ENCODE assay signal across 18 cellular contexts in genomic region chr11:1074244-1075221, GRCh38. TPM values are rescaled to one million over a fixed set of nuclear protein-coding genes. Genes with fewer than 3 reads are reported as not detected.
DNase-seq lines count a peak whose midpoint lies in the region; ATAC-seq, FAIRE-seq and TF ChIP-seq lines count a peak whose summit lies in the region.
"Had no signal": no experiment of that assay in that cellular context is flagged by ENCODE, and none has a peak within 500 bp of the region (broad histone marks: within the 10 kb centered on the region; RNA-seq: fewer than 3 reads in every experiment).

Gene MUC2, plus strand, starts transcription at chr11:1074874.

- no peak within 1 kb of the TSS for H3K4me3 Mint-ChIP-seq in H9
- no peak within 1 kb of the TSS for H3K4me3 Mint-ChIP-seq in natural killer cell

- no peak within 1 kb of the TSS for H2AK5ac ChIP-seq in H9 (ENCODE audit: insufficient read length, low read length)

- H3K9me3 ChIP-seq in A549 (no peaks in the 10 kb centered on the region), H9 (ENCODE audit: control insufficient read depth, low read depth, low read length) (no peaks in the 10 kb centered on the region)
- H3K9me3 ChIP-seq: BE2C had no signal

- H4K5ac ChIP-seq in H9 (ENCODE audit: insufficient read length, low read depth, low read length) = no peak within 1 kb of the TSS

- no peaks in the 10 kb centered on the region for H3K36me3 Mint-ChIP-seq in H9 (ENCODE audit: insufficient read depth in 1 of 3, low read depth in 3 of 3)
- H3K36me3 Mint-ChIP-seq in natural killer cell = no peaks in the 10 kb centered on the region

- H2BK120ac ChIP-seq in H9 (ENCODE audit: low read depth, low read length, poor library complexity, severe bottlenecking) = no peak within 1 kb of the TSS

- TF ChIP-seq CTCF in A549 (IDR thresholded peaks at IDR 0.05) (no peak), H9 (conservative IDR thresholded peaks at IDR 0.05) (no peak), dorsolateral prefrontal cortex (IDR thresholded peaks at IDR 0.05 in 54 of 56, conservative IDR thresholded peaks at IDR 0.05 in 2 of 56; ENCODE audit: low read depth in 1 of 56, partially characterized antibody in 56 of 56) (no peak), natural killer cell (IDR thresholded peaks at IDR 0.05) (no peak)

- peaks cover 2 to 3% of the 10 kb centered on the region in 2 experiments; a peak in 2 of 5 replicates for H3K9me3 Mint-ChIP-seq in H9
- no peaks in the 10 kb centered on the region for H3K9me3 Mint-ChIP-seq in natural killer cell

- no peak for TF ChIP-seq EP300 in A549 (IDR thresholded peaks at IDR 0.05)

- no peak within 1 kb of the TSS for H3K56ac ChIP-seq in H9 (ENCODE audit: insufficient read length, low read depth, low read length)

- H3K27me3 ChIP-seq in H9 (ENCODE audit: insufficient read depth, low read length) = no peaks in the 10 kb centered on the region
- peaks cover 0 to 7% (median 0%) of the 10 kb centered on the region in 45 donors for H3K27me3 ChIP-seq in dorsolateral prefrontal cortex

- H2AFZ ChIP-seq in H9 (ENCODE audit: low read length) = no peak within 1 kb of the TSS

- no peak within 1 kb of the TSS for H2BK20ac ChIP-seq in H9 (ENCODE audit: low read depth, low read length, poor library complexity, severe bottlenecking)

- ATAC-seq in A549 (no peak), natural killer cell (no peak), GM18520 (IDR thresholded peaks at IDR 0.05; ENCODE audit: unreplicated experiment) (no peak), HG03442 (IDR thresholded peaks at IDR 0.05; ENCODE audit: unreplicated experiment) (no peak), HG02588 (IDR thresholded peaks at IDR 0.05; ENCODE audit: unreplicated experiment) (no peak)

- no peak for TF ChIP-seq POLR2A in A549 (IDR thresholded peaks at IDR 0.05; ENCODE audit: low read length)

- peaks cover 3 to 5% of the 10 kb centered on the region in 2 experiments; a peak in 3 of 4 replicates for H3K4me1 Mint-ChIP-seq in H9
- H3K4me1 Mint-ChIP-seq in natural killer cell = no peaks in the 10 kb centered on the region

- H2BK5ac ChIP-seq in H9 (ENCODE audit: insufficient read length, low read length) = no peak within 1 kb of the TSS

- WGBS in A549 (ENCODE audit: missing lambda C conversion rate) = 91% methylated on average over 12 of the region's 32 CpGs
- no CpG with 5 or more reads among the region's 32 CpGs for WGBS in H9 (ENCODE audit: extremely low coverage, insufficient read length, low lambda C conversion rate)

- no peaks in the 10 kb centered on the region for H3K79me2 ChIP-seq in H9 (ENCODE audit: insufficient read depth, low read length)

- H3K4ac ChIP-seq in H9 (ENCODE audit: low read depth, low read length) = no peak within 1 kb of the TSS

- no peaks in the 10 kb centered on the region for H3K23me2 ChIP-seq in H9 (ENCODE audit: insufficient read length, low read depth, low read length, poor library complexity, severe bottlenecking)

- CTCF ChIA-PET in A549 (lab: Yijun Ruan, JAX) = interaction anchor here (0.5 to 1.9 kb wide), 4 partner anchors 24 to 260 kb away, joined by 3 to 6 read pairs (median 3); no protein-coding TSS in a partner anchor

- H3K23ac ChIP-seq in H9 (ENCODE audit: insufficient read length, low read depth, low read length) = no peak within 1 kb of the TSS

- POLR2A ChIA-PET in A549 (lab: Yijun Ruan, JAX) = interaction anchor here (0.6 kb wide), 1 partner anchor 218 kb away, joined by 5 read pairs; no protein-coding TSS in a partner anchor

- H3K79me1 ChIP-seq in H9 (ENCODE audit: insufficient read depth, low read depth, low read length, poor library complexity, severe bottlenecking) = no peaks in the 10 kb centered on the region

- no peak within 1 kb of the TSS for H3T11ph ChIP-seq in H9 (ENCODE audit: low read length)

- H3K27ac Mint-ChIP-seq in H9 (peak within 1 kb of the TSS; percentile 44 to 77 (median 70); a peak in 4 of 7 replicates), natural killer cell (no peak within 1 kb of the TSS)

- H3K4me2 ChIP-seq in A549 (peak within 1 kb of the TSS; percentile 49), H9 (ENCODE audit: insufficient read depth, insufficient read length, low read length) (no peak within 1 kb of the TSS)

- no peak within 1 kb of the TSS for H3K9ac ChIP-seq in H9 (ENCODE audit: extremely low read depth, insufficient read length, low read length)

- H4K20me1 ChIP-seq in H9 (ENCODE audit: control insufficient read depth, insufficient read depth, insufficient read length) = no peaks in the 10 kb centered on the region

- H3K4me3 ChIP-seq in A549 (no peak within 1 kb of the TSS), dorsolateral prefrontal cortex (no peak within 1 kb of the TSS)
- H3K4me3 ChIP-seq: lung had no signal

- peaks cover 36% of the 10 kb centered on the region for H3K4me1 ChIP-seq in A549
- H3K4me1 ChIP-seq in H9 (ENCODE audit: insufficient read depth, low read length) = no peaks in the 10 kb centered on the region
- H3K4me1 ChIP-seq: BE2C had no signal

- H2BK12ac ChIP-seq in H9 (ENCODE audit: insufficient read length, low read depth, low read length) = no peak within 1 kb of the TSS

- H3K27me3 Mint-ChIP-seq in H9 (ENCODE audit: low read depth) (peaks cover 2% of the 10 kb centered on the region), natural killer cell (ENCODE audit: low read depth in 2 of 2) (peaks cover 0 to 5% of the 10 kb centered on the region in 2 donors)

- peak within 1 kb of the TSS; percentile 76 to 92 for H3K27ac ChIP-seq in A549
- H3K27ac ChIP-seq in H9 (ENCODE audit: insufficient read length, low read depth, low read length) = no peak within 1 kb of the TSS
- no peak within 1 kb of the TSS for H3K27ac ChIP-seq in dorsolateral prefrontal cortex

- DNase-seq in A549 (ENCODE audit: low read depth in 1 of 2, low spot score in 1 of 2) (no peak), H9 (no peak), dorsolateral prefrontal cortex (peak in 6 of 10 donors; percentile 18 to 38 (median 32)), natural killer cell (peak; percentile 7), SK-N-DZ (ENCODE audit: low spot score) (no peak)
- DNase-seq: activated T-cell treated with anti-CD3 and anti-CD28 coated beads for 4 hours, amygdala, BE2C, Karpas-422, NCI-H1417 treated with DMSO at 0.1 percent for 48 hours, NCI-H446 treated with DMSO at 0.1 percent for 48 hours, occipital lobe had no signal

- no peak within 1 kb of the TSS for H4K91ac ChIP-seq in H9 (ENCODE audit: insufficient read length, low read depth, low read length)

- intact Hi-C loops in dorsolateral prefrontal cortex (cut with DNase I) = no loop called here
- intact Hi-C loops in natural killer cell (cut with micrococcal nuclease) = no loop called here

- no peak within 1 kb of the TSS for H3K18ac ChIP-seq in H9 (ENCODE audit: insufficient read length, low read depth, low read length)

- no peak within 1 kb of the TSS for H4K8ac ChIP-seq in H9 (replicated peaks; ENCODE audit: insufficient read length, low read depth, low read length)

- no peak for TF ChIP-seq RAD21 in A549 (conservative IDR thresholded peaks at IDR 0.05 in 1 of 2, IDR thresholded peaks at IDR 0.05 in 1 of 2)

- no peak within 1 kb of the TSS; the same call in 1 of the 2 replicates for H3K14ac ChIP-seq in H9 (ENCODE audit: insufficient read depth, low read length)

- FAIRE-seq in A549 (lab: Jason Lieb, UNC) = no peak
- FAIRE-seq: colon, H54 had no signal

- no peak within 1 kb of the TSS for H2BK15ac ChIP-seq in H9 (ENCODE audit: low read depth, low read length)

TF ChIP-seq in A549, 52 proteins besides CTCF, POLR2A, EP300 and RAD21 (continues in another document):
- TF ChIP-seq CBX2 (IDR thresholded peaks at IDR 0.05; ENCODE audit: borderline replicate concordance, low read depth) (no peak), FOSB (CRISPR knock-in tag; IDR thresholded peaks at IDR 0.05) (no peak), POLR2AphosphoS2 (conservative IDR thresholded peaks at IDR 0.05; ENCODE audit: low read length) (no peak), KDM1A (IDR thresholded peaks at IDR 0.05; ENCODE audit: low read depth) (no peak), TFCP2L1 (CRISPR knock-in tag; IDR thresholded peaks at IDR 0.05) (no peak), CHD4 (IDR thresholded peaks at IDR 0.05; ENCODE audit: borderline replicate concordance) (no peak), MAFK (IDR thresholded peaks at IDR 0.05; ENCODE audit: partially characterized antibody) (no peak), NR3C1 (IDR thresholded peaks at IDR 0.05) (no peak), BHLHE40 (IDR thresholded peaks at IDR 0.05; ENCODE audit: low read depth, low read length) (no peak), KDM5A (IDR thresholded peaks at IDR 0.05) (no peak)
- TF ChIP-seq, protein P1, sequence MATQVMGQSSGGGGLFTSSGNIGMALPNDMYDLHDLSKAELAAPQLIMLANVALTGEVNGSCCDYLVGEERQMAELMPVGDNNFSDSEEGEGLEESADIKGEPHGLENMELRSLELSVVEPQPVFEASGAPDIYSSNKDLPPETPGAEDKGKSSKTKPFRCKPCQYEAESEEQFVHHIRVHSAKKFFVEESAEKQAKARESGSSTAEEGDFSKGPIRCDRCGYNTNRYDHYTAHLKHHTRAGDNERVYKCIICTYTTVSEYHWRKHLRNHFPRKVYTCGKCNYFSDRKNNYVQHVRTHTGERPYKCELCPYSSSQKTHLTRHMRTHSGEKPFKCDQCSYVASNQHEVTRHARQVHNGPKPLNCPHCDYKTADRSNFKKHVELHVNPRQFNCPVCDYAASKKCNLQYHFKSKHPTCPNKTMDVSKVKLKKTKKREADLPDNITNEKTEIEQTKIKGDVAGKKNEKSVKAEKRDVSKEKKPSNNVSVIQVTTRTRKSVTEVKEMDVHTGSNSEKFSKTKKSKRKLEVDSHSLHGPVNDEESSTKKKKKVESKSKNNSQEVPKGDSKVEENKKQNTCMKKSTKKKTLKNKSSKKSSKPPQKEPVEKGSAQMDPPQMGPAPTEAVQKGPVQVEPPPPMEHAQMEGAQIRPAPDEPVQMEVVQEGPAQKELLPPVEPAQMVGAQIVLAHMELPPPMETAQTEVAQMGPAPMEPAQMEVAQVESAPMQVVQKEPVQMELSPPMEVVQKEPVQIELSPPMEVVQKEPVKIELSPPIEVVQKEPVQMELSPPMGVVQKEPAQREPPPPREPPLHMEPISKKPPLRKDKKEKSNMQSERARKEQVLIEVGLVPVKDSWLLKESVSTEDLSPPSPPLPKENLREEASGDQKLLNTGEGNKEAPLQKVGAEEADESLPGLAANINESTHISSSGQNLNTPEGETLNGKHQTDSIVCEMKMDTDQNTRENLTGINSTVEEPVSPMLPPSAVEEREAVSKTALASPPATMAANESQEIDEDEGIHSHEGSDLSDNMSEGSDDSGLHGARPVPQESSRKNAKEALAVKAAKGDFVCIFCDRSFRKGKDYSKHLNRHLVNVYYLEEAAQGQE (IDR thresholded peaks at IDR 0.05) = no peak

RNA-seq across cellular contexts. Expression of gene MUC2, which starts in this region (rescaled TPM):
- polyA plus RNA-seq in A549 (2011; rRNA removed) (0.01 and 0.04 TPM in 2 replicates), A549 (2017; fragmentation: RNase III; extraction: RNeasy Plus Mini Kit Qiagen cat#74134 plus additional on column Dnase treatment) (0.03 TPM in 3 replicates)
- polyA plus RNA-seq in A549 (2012; cell fraction: cytosol; rRNA removed) = 0.01 TPM in 2 replicates
- 0.29 and 0.90 TPM in 2 replicates for polyA plus RNA-seq in A549 (2012; cell fraction: nucleus; rRNA removed)
- 0.04 and 0.05 TPM in 2 replicates for polyA minus RNA-seq in A549 (2011; rRNA and poly(A)+ RNA removed)
- total RNA-seq in H9 (2021) (not detected in 2 replicates), dorsolateral prefrontal cortex (under 1 TPM in 1 of 120 experiments, not detected in 119; 0.07 TPM), natural killer cell (not detected)
- not detected in 2 replicates for polyA plus RNA-seq in SK-N-DZ (2014; cell fraction: cytosol; rRNA removed)
- polyA plus RNA-seq in SK-N-DZ (2014; cell fraction: nucleus; rRNA removed) = not detected in 2 replicates
- total RNA-seq: occipital lobe had no signal

Comparison
In these comparisons a context has a peak if more than half of its experiments do, and no peak if none do; other contexts are left out.
1. Peak in DNase-seq in dorsolateral prefrontal cortex; RNA of the gene not detected or under 1 TPM.
2. Peak in DNase-seq in natural killer cell; RNA of the gene not detected or under 1 TPM.
3. H3K27ac ChIP-seq: peak in A549 (2 of 2); none in H9 (single experiment) and dorsolateral prefrontal cortex (0 of 59).
4. H3K27ac Mint-ChIP-seq: peak in H9 (3 of 3); none in natural killer cell (0 of 2).